Comparison of ENCODE assay signal across 1 cellular context in the genomic region with DNA sequence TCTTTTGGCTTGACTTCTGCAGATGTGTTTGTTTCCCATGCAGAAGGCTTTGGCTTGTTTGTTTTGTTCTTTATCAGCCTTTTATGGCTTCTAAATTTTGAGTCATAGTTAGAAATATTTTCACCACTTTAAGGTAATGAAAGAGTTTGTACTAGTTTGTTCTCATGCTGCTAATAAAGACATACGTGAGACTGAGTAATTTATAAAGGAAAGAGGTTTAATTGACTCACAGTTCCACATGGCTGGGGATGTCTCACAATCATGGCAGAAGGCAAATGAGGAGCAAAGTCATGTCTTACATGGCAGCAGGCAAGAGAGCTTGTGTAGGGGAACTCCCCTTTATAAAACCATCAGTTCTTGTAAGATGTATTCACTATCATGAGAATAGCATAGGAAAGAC.
TF ChIP-seq lines count a peak whose summit lies in the region.

No MANE protein-coding gene starts in this region.

TF ChIP-seq in GM12891, 5 proteins besides CTCF, POLR2A, EP300 and RAD21:
- peak; percentile 51 for TF ChIP-seq PAX5 (IDR thresholded peaks at IDR 0.05; ENCODE audit: insufficient read depth, low read length, severe bottlenecking)
